In genomic region chr3:64451283-64452012, GRCh38 we compare ENCODE assay signal across 24 cellular contexts.
"Had no signal": no experiment of that assay in that cellular context is flagged by ENCODE, and none has a peak within 500 bp of the region (broad histone marks: within the 10 kb centered on the region; RNA-seq: fewer than 3 reads in every experiment).

No MANE protein-coding gene starts in this region.

- H3K9me3 ChIP-seq: heart right ventricle, lower lobe of right lung, neutrophil, psoas muscle, spleen, testis, tibial nerve, upper lobe of right lung, vagina had no signal

- ATAC-seq: esophagus mucosa; left lobe of liver; lower lobe of right lung; psoas muscle; sciatic nerve; stimulated activated naive B cell treated with anti-CD40 and anti-IgM and Interleukin-4, amounts not matched to agents 10 μg/mL and 1 μg/mL and 100 μg/mL, for 72 hours; stimulated activated naive CD8-positive, alpha-beta T cell treated with anti-CD3 and anti-CD28 coated beads, Interleukin-15, amount 100 ng/mL, for 72 hours; upper lobe of right lung had no signal

- H3K27me3 ChIP-seq: testis, tibial nerve, upper lobe of right lung, vagina had no signal

- DNase-seq: effector memory CD4-positive, alpha-beta T cell; heart right ventricle; hypothalamus; kidney glomerular epithelial cell; lower lobe of right lung; mesenchymal stem cell; naive B cell; psoas muscle; retina; spleen; stimulated activated CD4-positive, alpha-beta T cell treated with anti-CD3 and anti-CD28 coated beads, Interleukin-15, amount 100 ng/mL, for 24 hours; stimulated activated CD4-positive, alpha-beta T cell treated with anti-CD3 and anti-CD28 coated beads, Interleukin-2, amount 100 ng/mL, for 24 hours; stimulated activated CD4-positive, alpha-beta T cell treated with anti-CD3 and anti-CD28 coated beads, Interleukin-4, amount 100 ng/mL, for 4 hours; stimulated activated naive B cell treated with anti-CD40 and anti-IgM and Interleukin-4, amounts not matched to agents 10 μg/mL and 1 μg/mL and 100 μg/mL, for 72 hours; stimulated activated naive CD8-positive, alpha-beta T cell treated with anti-CD3 and anti-CD28 coated beads, Interleukin-15, amount 100 ng/mL, for 72 hours; testis; upper lobe of right lung had no signal

- H3K4me3 Mint-ChIP-seq: naive B cell; nephron; stimulated activated naive B cell treated with anti-CD40 and anti-IgM and Interleukin-4, amounts not matched to agents 10 μg/mL and 1 μg/mL and 100 μg/mL, for 72 hours; stimulated activated naive CD8-positive, alpha-beta T cell treated with anti-CD3 and anti-CD28 coated beads, Interleukin-15, amount 100 ng/mL, for 72 hours had no signal

- H3K4me1 Mint-ChIP-seq: naive B cell; nephron; stimulated activated naive B cell treated with anti-CD40 and anti-IgM and Interleukin-4, amounts not matched to agents 10 μg/mL and 1 μg/mL and 100 μg/mL, for 72 hours; stimulated activated naive CD8-positive, alpha-beta T cell treated with anti-CD3 and anti-CD28 coated beads, Interleukin-15, amount 100 ng/mL, for 72 hours had no signal

- H3K36me3 ChIP-seq: heart right ventricle, lower lobe of right lung, neutrophil, spleen, tibial nerve, upper lobe of right lung, vagina had no signal

- H3K36me3 Mint-ChIP-seq: naive B cell; stimulated activated naive B cell treated with anti-CD40 and anti-IgM and Interleukin-4, amounts not matched to agents 10 μg/mL and 1 μg/mL and 100 μg/mL, for 72 hours had no signal

- H3K4me1 ChIP-seq: heart right ventricle, lower lobe of right lung, psoas muscle, spleen, testis, upper lobe of right lung, vagina had no signal

- H3K27ac ChIP-seq: heart right ventricle, lower lobe of right lung, neutrophil, psoas muscle, spleen, testis, upper lobe of right lung, vagina had no signal

- H3K9me3 Mint-ChIP-seq: nephron; stimulated activated naive B cell treated with anti-CD40 and anti-IgM and Interleukin-4, amounts not matched to agents 10 μg/mL and 1 μg/mL and 100 μg/mL, for 72 hours; stimulated activated naive CD8-positive, alpha-beta T cell treated with anti-CD3 and anti-CD28 coated beads, Interleukin-15, amount 100 ng/mL, for 72 hours had no signal

- H3K4me3 ChIP-seq: heart right ventricle, lower lobe of right lung, psoas muscle, spleen, testis, tibial nerve, upper lobe of right lung, vagina had no signal

- H3K27ac Mint-ChIP-seq: naive B cell; nephron; stimulated activated naive B cell treated with anti-CD40 and anti-IgM and Interleukin-4, amounts not matched to agents 10 μg/mL and 1 μg/mL and 100 μg/mL, for 72 hours had no signal
